In the genomic region with DNA sequence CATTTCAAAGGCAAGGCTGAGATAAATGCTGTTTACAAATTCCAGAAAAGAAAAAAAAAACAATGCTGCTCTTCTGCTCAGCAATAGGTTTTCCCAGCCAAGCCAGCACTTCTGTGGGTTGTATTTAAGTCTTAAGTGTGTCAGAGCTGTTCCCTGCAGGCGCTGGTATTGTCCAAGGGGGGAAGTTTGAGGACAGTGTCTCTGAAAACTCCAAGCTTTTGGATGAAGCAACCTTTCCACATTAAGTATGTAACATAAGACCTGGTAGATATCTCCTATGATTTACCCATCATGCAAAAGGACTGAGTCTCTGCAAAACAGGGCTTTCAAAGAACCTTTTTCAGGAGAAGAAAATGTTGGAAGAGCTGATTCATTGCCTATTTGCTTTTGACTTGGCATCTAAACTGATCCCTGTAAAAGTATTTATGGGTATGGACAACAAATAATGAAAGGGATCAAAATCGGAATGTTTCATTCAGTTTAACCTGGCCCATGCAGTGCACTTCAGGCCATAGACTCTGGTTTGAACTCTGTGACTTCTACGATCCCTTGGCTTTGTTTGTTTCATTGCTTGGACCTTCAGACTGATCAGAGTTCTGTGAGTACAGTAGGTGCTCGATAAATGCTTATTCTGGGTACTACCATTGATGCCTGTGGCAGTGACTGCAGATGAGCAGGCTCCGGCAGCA, we compare ENCODE assay signal across 29 cellular contexts. TPM values are rescaled to one million over a fixed set of nuclear protein-coding genes. Genes with fewer than 3 reads are reported as not detected.
"Had no signal": no experiment of that assay in that cellular context is flagged by ENCODE, and none has a peak within 500 bp of the region (broad histone marks: within the 10 kb centered on the region; RNA-seq: fewer than 3 reads in every experiment).

No MANE protein-coding gene starts in this region.

- H3K4me1 Mint-ChIP-seq: naive thymus-derived CD4-positive, alpha-beta T cell; nephron progenitor cell; stimulated activated memory B cell treated with anti-CD40 and anti-IgM and Interleukin-4, amounts not matched to agents 10 μg/mL and 1 μg/mL and 100 μg/mL, for 72 hours had no signal

- DNase-seq: effector memory CD8-positive, alpha-beta T cell; foreskin melanocyte; head of caudate nucleus; kidney; left cardiac atrium; left ventricle myocardium superior; mesendoderm; naive thymus-derived CD4-positive, alpha-beta T cell; nephron progenitor cell; psoas muscle; retina; spleen; stimulated activated CD4-positive, alpha-beta T cell treated with anti-CD3 and anti-CD28 coated beads, Interleukin-15, amount 100 ng/mL, for 24 hours; stimulated activated CD4-positive, alpha-beta T cell treated with anti-CD3 and anti-CD28 coated beads, Interleukin-1b, Interleukin-23, amount 100 ng/mL, for 48 hours; stimulated activated CD4-positive, alpha-beta T cell treated with anti-CD3 and anti-CD28 coated beads, Interleukin-4, amount 100 ng/mL, for 24 hours; tibial artery; uterus had no signal

- H3K4me3 ChIP-seq: hepatocyte, psoas muscle, spleen, tibial artery, upper lobe of left lung, uterus had no signal

- H3K79me2 ChIP-seq: hepatocyte had no signal

- H3K9me3 ChIP-seq: neutrophil, psoas muscle, spleen, tibial artery, upper lobe of left lung, uterus had no signal

- H3K27me3 Mint-ChIP-seq: stimulated activated naive CD8-positive, alpha-beta T cell treated with anti-CD3 and anti-CD28 coated beads, Interleukin-15, Interleukin-2, amounts not matched to agents 100 ng/mL and 50 ng/mL, for 24 hours had no signal

- H3K9me3 Mint-ChIP-seq: effector memory CD8-positive, alpha-beta T cell; stimulated activated memory B cell treated with anti-CD40 and anti-IgM and Interleukin-4, amounts not matched to agents 10 μg/mL and 1 μg/mL and 100 μg/mL, for 72 hours; stimulated activated naive CD8-positive, alpha-beta T cell treated with anti-CD3 and anti-CD28 coated beads, Interleukin-15, Interleukin-2, amounts not matched to agents 100 ng/mL and 50 ng/mL, for 24 hours had no signal

- H3K4me2 ChIP-seq: hepatocyte had no signal

- H3K27ac ChIP-seq: hepatocyte, neutrophil, psoas muscle, spleen, tibial artery, upper lobe of left lung, uterus had no signal

- H3K27me3 ChIP-seq: hepatocyte, neutrophil, spleen, tibial artery, upper lobe of left lung, uterus had no signal

- ATAC-seq: effector memory CD8-positive, alpha-beta T cell; left cardiac atrium; left ventricle myocardium superior; naive thymus-derived CD4-positive, alpha-beta T cell; psoas muscle; sciatic nerve; stimulated activated memory B cell treated with anti-CD40 and anti-IgM and Interleukin-4, amounts not matched to agents 10 μg/mL and 1 μg/mL and 100 μg/mL, for 72 hours had no signal

- H3K36me3 Mint-ChIP-seq: stimulated activated memory B cell treated with anti-CD40 and anti-IgM and Interleukin-4, amounts not matched to agents 10 μg/mL and 1 μg/mL and 100 μg/mL, for 72 hours had no signal

- H3K4me1 ChIP-seq: psoas muscle, spleen, tibial artery, upper lobe of left lung, uterus had no signal

- H3K4me3 Mint-ChIP-seq: effector memory CD8-positive, alpha-beta T cell; naive thymus-derived CD4-positive, alpha-beta T cell; nephron progenitor cell; stimulated activated memory B cell treated with anti-CD40 and anti-IgM and Interleukin-4, amounts not matched to agents 10 μg/mL and 1 μg/mL and 100 μg/mL, for 72 hours; stimulated activated naive CD8-positive, alpha-beta T cell treated with anti-CD3 and anti-CD28 coated beads, Interleukin-15, Interleukin-2, amounts not matched to agents 100 ng/mL and 50 ng/mL, for 24 hours had no signal

- H2AFZ ChIP-seq: hepatocyte had no signal

- H3K27ac Mint-ChIP-seq: effector memory CD8-positive, alpha-beta T cell; naive thymus-derived CD4-positive, alpha-beta T cell; nephron progenitor cell; stimulated activated memory B cell treated with anti-CD40 and anti-IgM and Interleukin-4, amounts not matched to agents 10 μg/mL and 1 μg/mL and 100 μg/mL, for 72 hours; stimulated activated naive CD8-positive, alpha-beta T cell treated with anti-CD3 and anti-CD28 coated beads, Interleukin-15, Interleukin-2, amounts not matched to agents 100 ng/mL and 50 ng/mL, for 24 hours had no signal

- H3K36me3 ChIP-seq: neutrophil, spleen, tibial artery, upper lobe of left lung, uterus had no signal

RNA-seq across cellular contexts. Expression of gene PLG, which starts 16.1 kb away (rescaled TPM):
- total RNA-seq: epithelial cell of proximal tubule, left cardiac atrium, lung microvascular endothelial cell, mononuclear cell, temporal lobe, uterus had no signal
- polyA plus RNA-seq: naive thymus-derived CD4-positive, alpha-beta T cell; psoas muscle; spleen had no signal

RNA-seq across cellular contexts. Expression of gene LPA, which starts 21.8 kb away (rescaled TPM):
- total RNA-seq: epithelial cell of proximal tubule; kidney; left cardiac atrium; left ventricle myocardium superior; lung microvascular endothelial cell; mononuclear cell; naive thymus-derived CD4-positive, alpha-beta T cell; osteoblast; skeletal muscle tissue; spleen had no signal
- polyA plus RNA-seq: naive thymus-derived CD4-positive, alpha-beta T cell; psoas muscle; spleen had no signal
